In the genomic region with DNA sequence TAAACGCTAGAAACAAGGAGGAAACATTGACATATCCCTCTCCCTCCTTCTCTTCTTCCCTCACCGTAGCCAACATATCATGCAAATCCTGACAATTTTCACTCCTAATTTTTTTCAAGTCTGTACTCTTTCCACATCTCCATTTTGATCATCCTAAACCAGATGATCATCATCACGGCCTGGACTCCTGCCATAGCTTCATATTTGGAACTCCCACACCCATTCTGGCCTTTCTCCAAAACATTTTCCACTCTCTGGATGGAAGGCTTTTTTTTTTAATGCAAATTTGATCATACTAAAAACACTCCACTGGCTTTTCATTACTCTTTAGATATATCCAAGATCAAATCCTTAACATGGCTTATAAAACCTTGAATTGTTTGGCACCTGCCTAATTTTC, we compare ENCODE assay signal across 25 cellular contexts.
"Had no signal": no experiment of that assay in that cellular context is flagged by ENCODE, and none has a peak within 500 bp of the region (broad histone marks: within the 10 kb centered on the region; RNA-seq: fewer than 3 reads in every experiment).

No MANE protein-coding gene starts in this region.

- H3K27me3 ChIP-seq: brain microvascular endothelial cell, sigmoid colon, stomach, uterus had no signal

- H3K4me1 ChIP-seq: lower lobe of right lung, sigmoid colon, stomach, uterus had no signal

- H3K27ac Mint-ChIP-seq: activated CD8-positive, alpha-beta T cell treated with anti-CD3 and anti-CD28 coated beads, Interleukin-2, amount 10 ng/mL, durations not matched to agents 7 days and 5 days; activated naive CD4-positive, alpha-beta T cell treated with anti-CD3 and anti-CD28 coated beads, Interleukin-2, amount 50 U/mL, for 24 hours; effector memory CD8-positive, alpha-beta T cell; naive thymus-derived CD8-positive, alpha-beta T cell; progenitor cell of endocrine pancreas; stimulated activated memory B cell treated with anti-CD40 and anti-IgM and Interleukin-4, amounts not matched to agents 10 μg/mL and 1 μg/mL and 100 μg/mL, for 72 hours had no signal

- H3K27me3 Mint-ChIP-seq: activated naive CD4-positive, alpha-beta T cell treated with anti-CD3 and anti-CD28 coated beads, Interleukin-2, amount 50 U/mL, for 24 hours; effector memory CD8-positive, alpha-beta T cell; naive thymus-derived CD8-positive, alpha-beta T cell; progenitor cell of endocrine pancreas; stimulated activated memory B cell treated with anti-CD40 and anti-IgM and Interleukin-4, amounts not matched to agents 10 μg/mL and 1 μg/mL and 100 μg/mL, for 72 hours had no signal

- DNase-seq: activated CD4-positive, alpha-beta T cell treated with anti-CD3 and anti-CD28 coated beads, Interleukin-2, amount 50 U/mL, for 1 hour; activated CD4-positive, CD25-positive, alpha-beta regulatory T cell treated with anti-CD3 and anti-CD28 coated beads, Interleukin-2, amount 50 U/mL, for 72 hours; activated CD8-positive, alpha-beta T cell treated with anti-CD3 and anti-CD28 coated beads, Interleukin-2, amount 10 ng/mL, durations not matched to agents 7 days and 5 days; activated gamma-delta T cell treated with Interleukin-2 at 50 U/mL for 16 hours; activated T-cell treated with anti-CD3 and anti-CD28 coated beads, Interleukin-2, amount 50 U/mL, for 1 hour; brain microvascular endothelial cell; central memory CD4-positive, alpha-beta T cell; effector memory CD8-positive, alpha-beta T cell; kidney; lower lobe of right lung; mesendoderm; naive thymus-derived CD8-positive, alpha-beta T cell; retina; sigmoid colon; stimulated activated CD4-positive, alpha-beta T cell treated with anti-CD3 and anti-CD28 coated beads, Interleukin-15, amount 100 ng/mL, for 24 hours; stomach; trophoblast cell; uterus; WERI-Rb-1 had no signal

- H3K27ac ChIP-seq: brain microvascular endothelial cell, lower lobe of right lung, sigmoid colon, stomach, uterus, WERI-Rb-1 had no signal

- H3K4me1 Mint-ChIP-seq: activated naive CD4-positive, alpha-beta T cell treated with anti-CD3 and anti-CD28 coated beads, Interleukin-2, amount 50 U/mL, for 24 hours; naive thymus-derived CD8-positive, alpha-beta T cell; stimulated activated memory B cell treated with anti-CD40 and anti-IgM and Interleukin-4, amounts not matched to agents 10 μg/mL and 1 μg/mL and 100 μg/mL, for 72 hours had no signal

- H3K9me3 Mint-ChIP-seq: activated naive CD4-positive, alpha-beta T cell treated with anti-CD3 and anti-CD28 coated beads, Interleukin-2, amount 50 U/mL, for 24 hours had no signal

- H3K4me3 Mint-ChIP-seq: activated CD8-positive, alpha-beta T cell treated with anti-CD3 and anti-CD28 coated beads, Interleukin-2, amount 10 ng/mL, durations not matched to agents 7 days and 5 days; activated naive CD4-positive, alpha-beta T cell treated with anti-CD3 and anti-CD28 coated beads, Interleukin-2, amount 50 U/mL, for 24 hours; effector memory CD8-positive, alpha-beta T cell; naive thymus-derived CD8-positive, alpha-beta T cell; stimulated activated memory B cell treated with anti-CD40 and anti-IgM and Interleukin-4, amounts not matched to agents 10 μg/mL and 1 μg/mL and 100 μg/mL, for 72 hours had no signal

- H3K4me3 ChIP-seq: lower lobe of right lung, sigmoid colon, smooth muscle cell, stomach, uterus had no signal

- H3K36me3 ChIP-seq: brain microvascular endothelial cell, lower lobe of right lung, sigmoid colon, stomach, WERI-Rb-1 had no signal

- H3K4me2 ChIP-seq: smooth muscle cell had no signal

- ATAC-seq: activated CD8-positive, alpha-beta T cell treated with anti-CD3 and anti-CD28 coated beads, Interleukin-2, amount 10 ng/mL, durations not matched to agents 7 days and 5 days; effector memory CD8-positive, alpha-beta T cell; esophagus mucosa; left lobe of liver; lower lobe of right lung; naive thymus-derived CD8-positive, alpha-beta T cell; stimulated activated memory B cell treated with anti-CD40 and anti-IgM and Interleukin-4, amounts not matched to agents 10 μg/mL and 1 μg/mL and 100 μg/mL, for 72 hours had no signal

- H3K36me3 Mint-ChIP-seq: activated naive CD4-positive, alpha-beta T cell treated with anti-CD3 and anti-CD28 coated beads, Interleukin-2, amount 50 U/mL, for 24 hours; naive thymus-derived CD8-positive, alpha-beta T cell; stimulated activated memory B cell treated with anti-CD40 and anti-IgM and Interleukin-4, amounts not matched to agents 10 μg/mL and 1 μg/mL and 100 μg/mL, for 72 hours had no signal
